In the genomic region with DNA sequence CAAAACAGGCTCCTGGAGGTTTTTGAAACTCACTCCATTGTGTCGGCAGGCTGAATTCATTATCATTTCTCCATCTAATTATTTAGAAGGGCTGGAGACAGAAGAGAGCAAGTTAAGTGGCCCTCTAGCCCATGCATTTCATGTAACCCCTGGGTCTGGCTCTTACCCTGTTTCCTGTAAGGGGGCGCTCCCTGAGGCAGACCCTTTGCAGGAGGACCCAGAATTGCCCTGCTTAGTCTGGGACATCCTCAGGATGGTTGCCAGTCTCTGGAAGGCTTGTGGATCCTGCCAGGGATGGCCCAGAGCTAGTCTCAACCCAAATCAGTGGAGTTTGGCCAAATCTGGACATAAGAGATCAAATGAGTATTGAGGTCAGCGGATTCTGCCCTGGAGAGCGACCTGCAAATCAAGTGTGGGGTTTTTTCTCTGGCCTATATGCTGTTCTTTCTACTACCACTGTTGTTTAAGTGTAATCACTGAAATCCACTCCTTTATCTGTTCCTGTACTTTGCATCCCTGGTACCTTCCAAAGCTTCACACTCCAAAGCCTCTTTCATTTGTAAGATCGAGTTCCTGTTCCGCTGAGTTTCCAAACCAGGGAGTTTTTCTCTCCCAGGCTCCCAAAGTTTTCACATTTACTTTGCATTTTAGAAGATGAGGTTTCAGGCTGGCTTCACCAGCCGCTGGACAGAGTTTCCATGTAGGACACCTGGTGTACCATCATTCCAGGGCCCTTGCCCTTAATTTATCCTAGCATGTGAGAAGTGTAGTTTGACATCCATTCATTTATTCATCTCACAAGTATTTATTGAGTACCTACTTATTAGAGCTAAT, we compare ENCODE assay signal across 2 cellular contexts.
TF ChIP-seq lines count a peak whose summit lies in the region.

No MANE protein-coding gene starts in this region.

TF ChIP-seq in GM23338, 12 proteins besides CTCF, POLR2A, EP300 and RAD21 (continued from another document):
- TF ChIP-seq, protein P1, sequence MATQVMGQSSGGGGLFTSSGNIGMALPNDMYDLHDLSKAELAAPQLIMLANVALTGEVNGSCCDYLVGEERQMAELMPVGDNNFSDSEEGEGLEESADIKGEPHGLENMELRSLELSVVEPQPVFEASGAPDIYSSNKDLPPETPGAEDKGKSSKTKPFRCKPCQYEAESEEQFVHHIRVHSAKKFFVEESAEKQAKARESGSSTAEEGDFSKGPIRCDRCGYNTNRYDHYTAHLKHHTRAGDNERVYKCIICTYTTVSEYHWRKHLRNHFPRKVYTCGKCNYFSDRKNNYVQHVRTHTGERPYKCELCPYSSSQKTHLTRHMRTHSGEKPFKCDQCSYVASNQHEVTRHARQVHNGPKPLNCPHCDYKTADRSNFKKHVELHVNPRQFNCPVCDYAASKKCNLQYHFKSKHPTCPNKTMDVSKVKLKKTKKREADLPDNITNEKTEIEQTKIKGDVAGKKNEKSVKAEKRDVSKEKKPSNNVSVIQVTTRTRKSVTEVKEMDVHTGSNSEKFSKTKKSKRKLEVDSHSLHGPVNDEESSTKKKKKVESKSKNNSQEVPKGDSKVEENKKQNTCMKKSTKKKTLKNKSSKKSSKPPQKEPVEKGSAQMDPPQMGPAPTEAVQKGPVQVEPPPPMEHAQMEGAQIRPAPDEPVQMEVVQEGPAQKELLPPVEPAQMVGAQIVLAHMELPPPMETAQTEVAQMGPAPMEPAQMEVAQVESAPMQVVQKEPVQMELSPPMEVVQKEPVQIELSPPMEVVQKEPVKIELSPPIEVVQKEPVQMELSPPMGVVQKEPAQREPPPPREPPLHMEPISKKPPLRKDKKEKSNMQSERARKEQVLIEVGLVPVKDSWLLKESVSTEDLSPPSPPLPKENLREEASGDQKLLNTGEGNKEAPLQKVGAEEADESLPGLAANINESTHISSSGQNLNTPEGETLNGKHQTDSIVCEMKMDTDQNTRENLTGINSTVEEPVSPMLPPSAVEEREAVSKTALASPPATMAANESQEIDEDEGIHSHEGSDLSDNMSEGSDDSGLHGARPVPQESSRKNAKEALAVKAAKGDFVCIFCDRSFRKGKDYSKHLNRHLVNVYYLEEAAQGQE (IDR thresholded peaks at IDR 0.05; ENCODE audit: unreplicated experiment), result no peak
- TF ChIP-seq JUNB (IDR thresholded peaks at IDR 0.05; ENCODE audit: unreplicated experiment) (no peak), ZNF331 (CRISPR knock-in tag; IDR thresholded peaks at IDR 0.05; ENCODE audit: low read depth) (no peak), ZNF114 (CRISPR knock-in tag; IDR thresholded peaks at IDR 0.05) (no peak)
- TF ChIP-seq, protein P2, sequence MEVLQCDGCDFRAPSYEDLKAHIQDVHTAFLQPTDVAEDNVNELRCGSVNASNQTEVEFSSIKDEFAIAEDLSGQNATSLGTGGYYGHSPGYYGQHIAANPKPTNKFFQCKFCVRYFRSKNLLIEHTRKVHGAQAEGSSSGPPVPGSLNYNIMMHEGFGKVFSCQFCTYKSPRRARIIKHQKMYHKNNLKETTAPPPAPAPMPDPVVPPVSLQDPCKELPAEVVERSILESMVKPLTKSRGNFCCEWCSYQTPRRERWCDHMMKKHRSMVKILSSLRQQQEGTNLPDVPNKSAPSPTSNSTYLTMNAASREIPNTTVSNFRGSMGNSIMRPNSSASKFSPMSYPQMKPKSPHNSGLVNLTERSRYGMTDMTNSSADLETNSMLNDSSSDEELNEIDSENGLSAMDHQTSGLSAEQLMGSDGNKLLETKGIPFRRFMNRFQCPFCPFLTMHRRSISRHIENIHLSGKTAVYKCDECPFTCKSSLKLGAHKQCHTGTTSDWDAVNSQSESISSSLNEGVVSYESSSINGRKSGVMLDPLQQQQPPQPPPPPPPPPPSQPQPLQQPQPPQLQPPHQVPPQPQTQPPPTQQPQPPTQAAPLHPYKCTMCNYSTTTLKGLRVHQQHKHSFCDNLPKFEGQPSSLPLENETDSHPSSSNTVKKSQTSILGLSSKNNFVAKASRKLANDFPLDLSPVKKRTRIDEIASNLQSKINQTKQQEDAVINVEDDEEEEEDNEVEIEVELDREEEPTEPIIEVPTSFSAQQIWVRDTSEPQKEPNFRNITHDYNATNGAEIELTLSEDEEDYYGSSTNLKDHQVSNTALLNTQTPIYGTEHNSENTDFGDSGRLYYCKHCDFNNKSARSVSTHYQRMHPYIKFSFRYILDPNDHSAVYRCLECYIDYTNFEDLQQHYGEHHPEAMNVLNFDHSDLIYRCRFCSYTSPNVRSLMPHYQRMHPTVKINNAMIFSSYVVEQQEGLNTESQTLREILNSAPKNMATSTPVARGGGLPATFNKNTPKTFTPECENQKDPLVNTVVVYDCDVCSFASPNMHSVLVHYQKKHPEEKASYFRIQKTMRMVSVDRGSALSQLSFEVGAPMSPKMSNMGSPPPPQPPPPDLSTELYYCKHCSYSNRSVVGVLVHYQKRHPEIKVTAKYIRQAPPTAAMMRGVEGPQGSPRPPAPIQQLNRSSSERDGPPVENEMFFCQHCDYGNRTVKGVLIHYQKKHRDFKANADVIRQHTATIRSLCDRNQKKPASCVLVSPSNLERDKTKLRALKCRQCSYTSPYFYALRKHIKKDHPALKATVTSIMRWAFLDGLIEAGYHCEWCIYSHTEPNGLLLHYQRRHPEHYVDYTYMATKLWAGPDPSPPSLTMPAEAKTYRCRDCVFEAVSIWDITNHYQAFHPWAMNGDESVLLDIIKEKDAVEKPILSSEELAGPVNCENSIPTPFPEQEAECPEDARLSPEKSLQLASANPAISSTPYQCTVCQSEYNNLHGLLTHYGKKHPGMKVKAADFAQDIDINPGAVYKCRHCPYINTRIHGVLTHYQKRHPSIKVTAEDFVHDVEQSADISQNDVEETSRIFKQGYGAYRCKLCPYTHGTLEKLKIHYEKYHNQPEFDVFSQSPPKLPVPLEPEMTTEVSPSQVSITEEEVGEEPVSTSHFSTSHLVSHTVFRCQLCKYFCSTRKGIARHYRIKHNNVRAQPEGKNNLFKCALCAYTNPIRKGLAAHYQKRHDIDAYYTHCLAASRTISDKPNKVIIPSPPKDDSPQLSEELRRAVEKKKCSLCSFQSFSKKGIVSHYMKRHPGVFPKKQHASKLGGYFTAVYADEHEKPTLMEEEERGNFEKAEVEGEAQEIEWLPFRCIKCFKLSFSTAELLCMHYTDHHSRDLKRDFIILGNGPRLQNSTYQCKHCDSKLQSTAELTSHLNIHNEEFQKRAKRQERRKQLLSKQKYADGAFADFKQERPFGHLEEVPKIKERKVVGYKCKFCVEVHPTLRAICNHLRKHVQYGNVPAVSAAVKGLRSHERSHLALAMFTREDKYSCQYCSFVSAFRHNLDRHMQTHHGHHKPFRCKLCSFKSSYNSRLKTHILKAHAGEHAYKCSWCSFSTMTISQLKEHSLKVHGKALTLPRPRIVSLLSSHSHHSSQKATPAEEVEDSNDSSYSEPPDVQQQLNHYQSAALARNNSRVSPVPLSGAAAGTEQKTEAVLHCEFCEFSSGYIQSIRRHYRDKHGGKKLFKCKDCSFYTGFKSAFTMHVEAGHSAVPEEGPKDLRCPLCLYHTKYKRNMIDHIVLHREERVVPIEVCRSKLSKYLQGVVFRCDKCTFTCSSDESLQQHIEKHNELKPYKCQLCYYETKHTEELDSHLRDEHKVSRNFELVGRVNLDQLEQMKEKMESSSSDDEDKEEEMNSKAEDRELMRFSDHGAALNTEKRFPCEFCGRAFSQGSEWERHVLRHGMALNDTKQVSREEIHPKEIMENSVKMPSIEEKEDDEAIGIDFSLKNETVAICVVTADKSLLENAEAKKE (CRISPR knock-in tag; IDR thresholded peaks at IDR 0.05), result no peak
- TF ChIP-seq, protein P3, sequence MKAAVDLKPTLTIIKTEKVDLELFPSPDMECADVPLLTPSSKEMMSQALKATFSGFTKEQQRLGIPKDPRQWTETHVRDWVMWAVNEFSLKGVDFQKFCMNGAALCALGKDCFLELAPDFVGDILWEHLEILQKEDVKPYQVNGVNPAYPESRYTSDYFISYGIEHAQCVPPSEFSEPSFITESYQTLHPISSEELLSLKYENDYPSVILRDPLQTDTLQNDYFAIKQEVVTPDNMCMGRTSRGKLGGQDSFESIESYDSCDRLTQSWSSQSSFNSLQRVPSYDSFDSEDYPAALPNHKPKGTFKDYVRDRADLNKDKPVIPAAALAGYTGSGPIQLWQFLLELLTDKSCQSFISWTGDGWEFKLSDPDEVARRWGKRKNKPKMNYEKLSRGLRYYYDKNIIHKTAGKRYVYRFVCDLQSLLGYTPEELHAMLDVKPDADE (IDR thresholded peaks at IDR 0.05), result no peak
TF ChIP-seq in GM23338: peak in this region for 0.

TF ChIP-seq in WTC11, 78 proteins besides CTCF, POLR2A, EP300 and RAD21 (continued from another document):
- TF ChIP-seq, protein P4, sequence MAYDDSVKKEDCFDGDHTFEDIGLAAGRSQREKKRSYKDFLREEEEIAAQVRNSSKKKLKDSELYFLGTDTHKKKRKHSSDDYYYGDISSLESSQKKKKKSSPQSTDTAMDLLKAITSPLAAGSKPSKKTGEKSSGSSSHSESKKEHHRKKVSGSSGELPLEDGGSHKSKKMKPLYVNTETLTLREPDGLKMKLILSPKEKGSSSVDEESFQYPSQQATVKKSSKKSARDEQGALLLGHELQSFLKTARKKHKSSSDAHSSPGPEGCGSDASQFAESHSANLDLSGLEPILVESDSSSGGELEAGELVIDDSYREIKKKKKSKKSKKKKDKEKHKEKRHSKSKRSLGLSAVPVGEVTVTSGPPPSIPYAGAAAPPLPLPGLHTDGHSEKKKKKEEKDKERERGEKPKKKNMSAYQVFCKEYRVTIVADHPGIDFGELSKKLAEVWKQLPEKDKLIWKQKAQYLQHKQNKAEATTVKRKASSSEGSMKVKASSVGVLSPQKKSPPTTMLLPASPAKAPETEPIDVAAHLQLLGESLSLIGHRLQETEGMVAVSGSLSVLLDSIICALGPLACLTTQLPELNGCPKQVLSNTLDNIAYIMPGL (CRISPR knock-in tag; IDR thresholded peaks at IDR 0.05), result no peak
TF ChIP-seq in WTC11: peak in this region for 0.
